1 cellular context compared by ENCODE assay signal in the genomic region with DNA sequence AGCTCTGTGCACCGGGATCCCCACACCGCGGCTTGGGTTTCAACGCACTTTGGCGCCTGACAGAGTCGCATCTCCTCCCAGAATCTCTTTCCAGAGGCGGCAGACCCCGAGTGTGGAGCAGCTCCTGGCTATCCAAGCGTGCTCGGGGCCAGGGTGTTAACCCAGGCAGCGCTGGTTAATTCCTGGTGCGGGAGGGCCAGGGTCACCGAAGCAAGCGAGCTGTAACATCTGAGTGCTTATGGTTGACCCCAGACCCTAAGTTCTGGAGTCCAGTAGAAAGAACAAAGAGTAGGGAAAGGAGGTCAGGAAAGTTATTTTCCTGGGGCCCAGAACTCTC.
TF ChIP-seq lines count a peak whose summit lies in the region.

No MANE protein-coding gene starts in this region.

TF ChIP-seq in HepG2, 621 proteins besides CTCF, POLR2A, EP300 and RAD21 (continued from another document and continues in another):
- TF ChIP-seq, protein P1, sequence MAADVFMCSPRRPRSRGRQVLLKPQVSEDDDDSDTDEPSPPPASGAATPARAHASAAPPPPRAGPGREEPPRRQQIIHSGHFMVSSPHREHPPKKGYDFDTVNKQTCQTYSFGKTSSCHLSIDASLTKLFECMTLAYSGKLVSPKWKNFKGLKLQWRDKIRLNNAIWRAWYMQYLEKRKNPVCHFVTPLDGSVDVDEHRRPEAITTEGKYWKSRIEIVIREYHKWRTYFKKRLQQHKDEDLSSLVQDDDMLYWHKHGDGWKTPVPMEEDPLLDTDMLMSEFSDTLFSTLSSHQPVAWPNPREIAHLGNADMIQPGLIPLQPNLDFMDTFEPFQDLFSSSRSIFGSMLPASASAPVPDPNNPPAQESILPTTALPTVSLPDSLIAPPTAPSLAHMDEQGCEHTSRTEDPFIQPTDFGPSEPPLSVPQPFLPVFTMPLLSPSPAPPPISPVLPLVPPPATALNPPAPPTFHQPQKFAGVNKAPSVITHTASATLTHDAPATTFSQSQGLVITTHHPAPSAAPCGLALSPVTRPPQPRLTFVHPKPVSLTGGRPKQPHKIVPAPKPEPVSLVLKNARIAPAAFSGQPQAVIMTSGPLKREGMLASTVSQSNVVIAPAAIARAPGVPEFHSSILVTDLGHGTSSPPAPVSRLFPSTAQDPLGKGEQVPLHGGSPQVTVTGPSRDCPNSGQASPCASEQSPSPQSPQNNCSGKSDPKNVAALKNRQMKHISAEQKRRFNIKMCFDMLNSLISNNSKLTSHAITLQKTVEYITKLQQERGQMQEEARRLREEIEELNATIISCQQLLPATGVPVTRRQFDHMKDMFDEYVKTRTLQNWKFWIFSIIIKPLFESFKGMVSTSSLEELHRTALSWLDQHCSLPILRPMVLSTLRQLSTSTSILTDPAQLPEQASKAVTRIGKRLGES (CRISPR knock-in tag; IDR thresholded peaks at IDR 0.05; ENCODE audit: borderline replicate concordance) = no peak
- TF ChIP-seq, protein P2, sequence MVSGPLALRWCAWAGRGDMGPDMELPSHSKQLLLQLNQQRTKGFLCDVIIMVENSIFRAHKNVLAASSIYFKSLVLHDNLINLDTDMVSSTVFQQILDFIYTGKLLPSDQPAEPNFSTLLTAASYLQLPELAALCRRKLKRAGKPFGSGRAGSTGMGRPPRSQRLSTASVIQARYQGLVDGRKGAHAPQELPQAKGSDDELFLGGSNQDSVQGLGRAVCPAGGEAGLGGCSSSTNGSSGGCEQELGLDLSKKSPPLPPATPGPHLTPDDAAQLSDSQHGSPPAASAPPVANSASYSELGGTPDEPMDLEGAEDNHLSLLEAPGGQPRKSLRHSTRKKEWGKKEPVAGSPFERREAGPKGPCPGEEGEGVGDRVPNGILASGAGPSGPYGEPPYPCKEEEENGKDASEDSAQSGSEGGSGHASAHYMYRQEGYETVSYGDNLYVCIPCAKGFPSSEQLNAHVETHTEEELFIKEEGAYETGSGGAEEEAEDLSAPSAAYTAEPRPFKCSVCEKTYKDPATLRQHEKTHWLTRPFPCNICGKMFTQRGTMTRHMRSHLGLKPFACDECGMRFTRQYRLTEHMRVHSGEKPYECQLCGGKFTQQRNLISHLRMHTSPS (CRISPR knock-in tag; IDR thresholded peaks at IDR 0.05; ENCODE audit: low read depth) = no peak
- TF ChIP-seq NCOA1 (CRISPR knock-in tag; IDR thresholded peaks at IDR 0.05) = no peak
- peak; percentile 11; the same call in 1 of the 2 replicates for TF ChIP-seq GATAD2A (CRISPR knock-in tag; IDR thresholded peaks at IDR 0.05)
- no peak for TF ChIP-seq ARID3A (IDR thresholded peaks at IDR 0.05; ENCODE audit: low read depth, low read length)
- no peak for TF ChIP-seq ZNF350 (CRISPR knock-in tag; IDR thresholded peaks at IDR 0.05; ENCODE audit: borderline replicate concordance, low read depth)
- no peak for TF ChIP-seq RFX1 (IDR thresholded peaks at IDR 0.05)
- TF ChIP-seq, protein P3, sequence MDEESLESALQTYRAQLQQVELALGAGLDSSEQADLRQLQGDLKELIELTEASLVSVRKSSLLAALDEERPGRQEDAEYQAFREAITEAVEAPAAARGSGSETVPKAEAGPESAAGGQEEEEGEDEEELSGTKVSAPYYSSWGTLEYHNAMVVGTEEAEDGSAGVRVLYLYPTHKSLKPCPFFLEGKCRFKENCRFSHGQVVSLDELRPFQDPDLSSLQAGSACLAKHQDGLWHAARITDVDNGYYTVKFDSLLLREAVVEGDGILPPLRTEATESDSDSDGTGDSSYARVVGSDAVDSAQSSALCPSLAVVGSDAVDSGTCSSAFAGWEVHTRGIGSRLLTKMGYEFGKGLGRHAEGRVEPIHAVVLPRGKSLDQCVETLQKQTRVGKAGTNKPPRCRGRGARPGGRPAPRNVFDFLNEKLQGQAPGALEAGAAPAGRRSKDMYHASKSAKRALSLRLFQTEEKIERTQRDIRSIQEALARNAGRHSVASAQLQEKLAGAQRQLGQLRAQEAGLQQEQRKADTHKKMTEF (CRISPR knock-in tag; IDR thresholded peaks at IDR 0.05) = no peak
- TF ChIP-seq, protein P4, sequence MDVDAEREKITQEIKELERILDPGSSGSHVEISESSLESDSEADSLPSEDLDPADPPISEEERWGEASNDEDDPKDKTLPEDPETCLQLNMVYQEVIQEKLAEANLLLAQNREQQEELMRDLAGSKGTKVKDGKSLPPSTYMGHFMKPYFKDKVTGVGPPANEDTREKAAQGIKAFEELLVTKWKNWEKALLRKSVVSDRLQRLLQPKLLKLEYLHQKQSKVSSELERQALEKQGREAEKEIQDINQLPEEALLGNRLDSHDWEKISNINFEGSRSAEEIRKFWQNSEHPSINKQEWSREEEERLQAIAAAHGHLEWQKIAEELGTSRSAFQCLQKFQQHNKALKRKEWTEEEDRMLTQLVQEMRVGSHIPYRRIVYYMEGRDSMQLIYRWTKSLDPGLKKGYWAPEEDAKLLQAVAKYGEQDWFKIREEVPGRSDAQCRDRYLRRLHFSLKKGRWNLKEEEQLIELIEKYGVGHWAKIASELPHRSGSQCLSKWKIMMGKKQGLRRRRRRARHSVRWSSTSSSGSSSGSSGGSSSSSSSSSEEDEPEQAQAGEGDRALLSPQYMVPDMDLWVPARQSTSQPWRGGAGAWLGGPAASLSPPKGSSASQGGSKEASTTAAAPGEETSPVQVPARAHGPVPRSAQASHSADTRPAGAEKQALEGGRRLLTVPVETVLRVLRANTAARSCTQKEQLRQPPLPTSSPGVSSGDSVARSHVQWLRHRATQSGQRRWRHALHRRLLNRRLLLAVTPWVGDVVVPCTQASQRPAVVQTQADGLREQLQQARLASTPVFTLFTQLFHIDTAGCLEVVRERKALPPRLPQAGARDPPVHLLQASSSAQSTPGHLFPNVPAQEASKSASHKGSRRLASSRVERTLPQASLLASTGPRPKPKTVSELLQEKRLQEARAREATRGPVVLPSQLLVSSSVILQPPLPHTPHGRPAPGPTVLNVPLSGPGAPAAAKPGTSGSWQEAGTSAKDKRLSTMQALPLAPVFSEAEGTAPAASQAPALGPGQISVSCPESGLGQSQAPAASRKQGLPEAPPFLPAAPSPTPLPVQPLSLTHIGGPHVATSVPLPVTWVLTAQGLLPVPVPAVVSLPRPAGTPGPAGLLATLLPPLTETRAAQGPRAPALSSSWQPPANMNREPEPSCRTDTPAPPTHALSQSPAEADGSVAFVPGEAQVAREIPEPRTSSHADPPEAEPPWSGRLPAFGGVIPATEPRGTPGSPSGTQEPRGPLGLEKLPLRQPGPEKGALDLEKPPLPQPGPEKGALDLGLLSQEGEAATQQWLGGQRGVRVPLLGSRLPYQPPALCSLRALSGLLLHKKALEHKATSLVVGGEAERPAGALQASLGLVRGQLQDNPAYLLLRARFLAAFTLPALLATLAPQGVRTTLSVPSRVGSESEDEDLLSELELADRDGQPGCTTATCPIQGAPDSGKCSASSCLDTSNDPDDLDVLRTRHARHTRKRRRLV (CRISPR knock-in tag; IDR thresholded peaks at IDR 0.05) = no peak
- no peak for TF ChIP-seq ONECUT2 (CRISPR knock-in tag; IDR thresholded peaks at IDR 0.05)
- no peak for TF ChIP-seq ZSCAN22 (CRISPR knock-in tag; IDR thresholded peaks at IDR 0.05)
- 0 out of 2 replicates have a peak, but pooled peaks have one; percentile 38 for TF ChIP-seq ZFX (CRISPR knock-in tag; IDR thresholded peaks at IDR 0.05; ENCODE audit: low read depth)
- TF ChIP-seq ZNF33B (CRISPR knock-in tag; IDR thresholded peaks at IDR 0.05) = no peak
- no peak; the same call in 1 of the 2 replicates for TF ChIP-seq JDP2 (CRISPR knock-in tag; IDR thresholded peaks at IDR 0.05; ENCODE audit: borderline replicate concordance)
- no peak for TF ChIP-seq TRAFD1 (CRISPR knock-in tag; IDR thresholded peaks at IDR 0.05; ENCODE audit: borderline replicate concordance)
- 0 out of 2 replicates have a peak, but pooled peaks have one; percentile 18 for TF ChIP-seq ZNF598 (CRISPR knock-in tag; IDR thresholded peaks at IDR 0.05; ENCODE audit: borderline replicate concordance)
- no peak for TF ChIP-seq ZKSCAN8 (CRISPR knock-in tag; IDR thresholded peaks at IDR 0.05; ENCODE audit: borderline replicate concordance)
- TF ChIP-seq MEIS2 (CRISPR knock-in tag; IDR thresholded peaks at IDR 0.05) = no peak
- TF ChIP-seq IRF9 (CRISPR knock-in tag; IDR thresholded peaks at IDR 0.05; ENCODE audit: borderline replicate concordance) = no peak
- TF ChIP-seq, protein P5, sequence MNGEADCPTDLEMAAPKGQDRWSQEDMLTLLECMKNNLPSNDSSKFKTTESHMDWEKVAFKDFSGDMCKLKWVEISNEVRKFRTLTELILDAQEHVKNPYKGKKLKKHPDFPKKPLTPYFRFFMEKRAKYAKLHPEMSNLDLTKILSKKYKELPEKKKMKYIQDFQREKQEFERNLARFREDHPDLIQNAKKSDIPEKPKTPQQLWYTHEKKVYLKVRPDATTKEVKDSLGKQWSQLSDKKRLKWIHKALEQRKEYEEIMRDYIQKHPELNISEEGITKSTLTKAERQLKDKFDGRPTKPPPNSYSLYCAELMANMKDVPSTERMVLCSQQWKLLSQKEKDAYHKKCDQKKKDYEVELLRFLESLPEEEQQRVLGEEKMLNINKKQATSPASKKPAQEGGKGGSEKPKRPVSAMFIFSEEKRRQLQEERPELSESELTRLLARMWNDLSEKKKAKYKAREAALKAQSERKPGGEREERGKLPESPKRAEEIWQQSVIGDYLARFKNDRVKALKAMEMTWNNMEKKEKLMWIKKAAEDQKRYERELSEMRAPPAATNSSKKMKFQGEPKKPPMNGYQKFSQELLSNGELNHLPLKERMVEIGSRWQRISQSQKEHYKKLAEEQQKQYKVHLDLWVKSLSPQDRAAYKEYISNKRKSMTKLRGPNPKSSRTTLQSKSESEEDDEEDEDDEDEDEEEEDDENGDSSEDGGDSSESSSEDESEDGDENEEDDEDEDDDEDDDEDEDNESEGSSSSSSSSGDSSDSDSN (CRISPR knock-in tag; IDR thresholded peaks at IDR 0.05) = no peak
- TF ChIP-seq PTBP1 (IDR thresholded peaks at IDR 0.05; ENCODE audit: low read depth, low read length, poor library complexity, severe bottlenecking) = no peak
- peak; percentile 57; the same call in 1 of the 2 replicates for TF ChIP-seq HIVEP1 (CRISPR knock-in tag; IDR thresholded peaks at IDR 0.05)
- TF ChIP-seq ZBTB1 (CRISPR knock-in tag; IDR thresholded peaks at IDR 0.05; ENCODE audit: borderline replicate concordance) = no peak
- TF ChIP-seq ZNF558 (CRISPR knock-in tag; IDR thresholded peaks at IDR 0.05; ENCODE audit: borderline replicate concordance) = no peak
- no peak for TF ChIP-seq MBD4 (IDR thresholded peaks at IDR 0.05; ENCODE audit: borderline replicate concordance, low read length)
- TF ChIP-seq ZSCAN21 (CRISPR knock-in tag; IDR thresholded peaks at IDR 0.05; ENCODE audit: borderline replicate concordance) = no peak
- TF ChIP-seq GZF1 (CRISPR knock-in tag; IDR thresholded peaks at IDR 0.05) = 0 out of 2 replicates have a peak, but pooled peaks have one; percentile 4
- TF ChIP-seq ZNF576 (CRISPR knock-in tag; IDR thresholded peaks at IDR 0.05) = no peak
- TF ChIP-seq MAFF (IDR thresholded peaks at IDR 0.05; ENCODE audit: low read depth, low read length) = no peak
- no peak for TF ChIP-seq ZNF513 (CRISPR knock-in tag; conservative IDR thresholded peaks at IDR 0.05)
- TF ChIP-seq, protein P6, sequence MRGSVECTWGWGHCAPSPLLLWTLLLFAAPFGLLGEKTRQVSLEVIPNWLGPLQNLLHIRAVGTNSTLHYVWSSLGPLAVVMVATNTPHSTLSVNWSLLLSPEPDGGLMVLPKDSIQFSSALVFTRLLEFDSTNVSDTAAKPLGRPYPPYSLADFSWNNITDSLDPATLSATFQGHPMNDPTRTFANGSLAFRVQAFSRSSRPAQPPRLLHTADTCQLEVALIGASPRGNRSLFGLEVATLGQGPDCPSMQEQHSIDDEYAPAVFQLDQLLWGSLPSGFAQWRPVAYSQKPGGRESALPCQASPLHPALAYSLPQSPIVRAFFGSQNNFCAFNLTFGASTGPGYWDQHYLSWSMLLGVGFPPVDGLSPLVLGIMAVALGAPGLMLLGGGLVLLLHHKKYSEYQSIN (CRISPR knock-in tag; IDR thresholded peaks at IDR 0.05; ENCODE audit: borderline replicate concordance) = no peak
- no peak for TF ChIP-seq CHCHD3 (CRISPR knock-in tag; IDR thresholded peaks at IDR 0.05)
- TF ChIP-seq KDM6A (CRISPR knock-in tag; IDR thresholded peaks at IDR 0.05; ENCODE audit: low read depth) = no peak
- TF ChIP-seq ZMAT3 (CRISPR knock-in tag; conservative IDR thresholded peaks at IDR 0.05) = no peak
